ENCODE assay signal across 9 cellular contexts in the genomic region with DNA sequence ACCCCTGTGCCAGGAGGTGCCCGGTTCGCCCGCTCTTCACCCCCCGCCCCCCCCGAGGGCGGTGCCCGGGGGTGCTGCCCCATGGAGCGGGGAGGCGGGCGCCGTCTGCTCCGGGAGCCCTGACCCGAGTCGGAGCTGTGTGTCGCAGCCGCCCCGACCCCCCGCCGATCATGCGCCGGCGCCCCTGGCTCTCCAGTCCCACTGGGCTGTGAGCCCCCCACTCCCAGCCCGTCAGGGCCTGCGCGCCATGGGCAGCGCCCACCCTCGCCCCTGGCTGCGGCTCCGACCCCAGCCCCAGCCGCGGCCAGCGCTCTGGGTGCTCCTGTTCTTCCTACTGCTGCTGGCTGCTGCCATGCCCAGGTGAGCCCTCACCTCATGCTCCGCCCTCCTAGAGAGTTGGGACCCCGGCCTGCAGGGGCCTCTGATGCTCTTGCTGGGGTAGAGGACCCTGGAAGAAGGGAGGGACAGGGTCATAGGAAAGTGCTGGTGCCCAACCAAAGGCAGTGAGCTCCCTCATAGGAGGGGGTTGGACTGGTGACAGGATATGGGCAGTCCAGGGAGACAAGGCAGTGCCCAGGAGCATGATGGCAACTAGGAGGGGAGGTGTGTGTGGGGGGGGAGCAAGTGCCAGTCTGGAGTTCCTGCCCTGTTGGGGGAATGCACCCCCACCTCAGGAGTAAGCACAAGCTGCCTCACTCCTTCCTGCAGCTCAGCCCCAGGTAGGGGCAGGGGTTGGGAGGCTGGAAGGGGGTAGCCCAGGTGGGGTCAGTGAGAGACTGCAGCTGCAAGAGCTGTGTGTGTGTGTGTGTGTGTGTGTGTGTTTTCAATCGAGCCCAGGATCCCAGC. TPM values are rescaled to one million over a fixed set of nuclear protein-coding genes. Genes with fewer than 3 reads are reported as not detected.
DNase-seq lines count a peak whose midpoint lies in the region; ATAC-seq and TF ChIP-seq lines count a peak whose summit lies in the region.
"Had no signal": no experiment of that assay in that cellular context is flagged by ENCODE, and none has a peak within 500 bp of the region (broad histone marks: within the 10 kb centered on the region; RNA-seq: fewer than 3 reads in every experiment).

A gene (plus strand): TSS at position 104 of the 846 bp plus-strand sequence. CDS start 144 bp downstream, at position 248.

- H3K4me3 ChIP-seq in mammary epithelial cell (replicated peaks in 1 of 3; ENCODE audit: insufficient read depth in 1 of 3, low read depth in 2 of 3, low read length in 3 of 3) = peak within 1 kb of the TSS; percentile 18 to 51 (median 39)
- H3K4me3 ChIP-seq in sigmoid colon = peak within 1 kb of the TSS in 3 of 4 donors; percentile 14 to 21 (median 20)

- no TSS peak for BruUV-seq in mammary epithelial cell (replicated peaks; lab: Mats Ljungman, UMichigan)

- peak within 1 kb of the TSS; percentile 91 for H3K4me2 ChIP-seq in mammary epithelial cell (ENCODE audit: insufficient read depth, low read depth, low read length)

- no peaks in the 10 kb centered on the region for H3K79me2 ChIP-seq in mammary epithelial cell (ENCODE audit: insufficient read depth, low read length)

- no peak for TF ChIP-seq EP300 in sigmoid colon (IDR thresholded peaks at IDR 0.05)

- peak; percentile 4 for ATAC-seq in HG03135 (IDR thresholded peaks at IDR 0.05; ENCODE audit: unreplicated experiment)

- peak in 2 of 3 experiments; percentile 37 to 38 for DNase-seq in NCI-H1417 (lab: John Stamatoyannopoulos, UW)
- no peak for DNase-seq in NCI-H1417 treated with DMSO at 0.1 percent for 48 hours (lab: John Stamatoyannopoulos, UW)
- no peak for DNase-seq in mammary epithelial cell
- no peak for DNase-seq in sigmoid colon
- DNase-seq in NCI-H345 (lab: John Stamatoyannopoulos, UW) = no peak
- no peak for DNase-seq in NCI-H2171 (lab: John Stamatoyannopoulos, UW)
- DNase-seq in stimulated activated CD4-positive, alpha-beta T cell treated with anti-CD3 and anti-CD28 coated beads, Interleukin-4, amount 100 ng/mL, for 1 hour = no peak

- H3K36me3 ChIP-seq in mammary epithelial cell (ENCODE audit: insufficient read depth, low read length) = no peaks in the 10 kb centered on the region
- H3K36me3 ChIP-seq in sigmoid colon = no peaks in the 10 kb centered on the region

- TF ChIP-seq CTCF in mammary epithelial cell (conservative IDR thresholded peaks at IDR 0.05 in 1 of 2, IDR thresholded peaks at IDR 0.05 in 1 of 2; ENCODE audit: extremely low read depth in 1 of 2, insufficient read depth in 1 of 2, low read depth in 1 of 2, low read length in 2 of 2) (no peak), sigmoid colon (IDR thresholded peaks at IDR 0.05) (no peak)

- dilution Hi-C loops in mammary epithelial cell (cut with HindIII; ENCODE audit: low sequenced_read_pairs) = no loop called here

- H3K4me1 ChIP-seq in mammary epithelial cell (ENCODE audit: insufficient read depth, low read length) = peaks cover 36% of the 10 kb centered on the region
- H3K4me1 ChIP-seq in sigmoid colon = peaks cover 0 to 30% (median 27%) of the 10 kb centered on the region in 4 donors

- no peak for TF ChIP-seq POLR2A in sigmoid colon (IDR thresholded peaks at IDR 0.05)

- CTCF ChIA-PET in mammary epithelial cell (lab: Charles Lee; ENCODE audit: low non-redundant PET) = no interaction called here

- WGBS in mammary epithelial cell (ENCODE audit: low coverage, missing lambda C conversion rate) = 10% methylated on average over 2 of the region's 35 CpGs
- WGBS in sigmoid colon, 2 donors = 11 to 19% methylated on average over 35 of the region's 35 CpGs

- no peak within 1 kb of the TSS for H3K9ac ChIP-seq in mammary epithelial cell (ENCODE audit: insufficient read depth, low read length)

- H3K27ac ChIP-seq in mammary epithelial cell (ENCODE audit: insufficient read depth, low read depth, low read length) = no peak within 1 kb of the TSS
- no peak within 1 kb of the TSS for H3K27ac ChIP-seq in sigmoid colon

- intact Hi-C loops in mammary epithelial cell (cut with micrococcal nuclease) (no loop called here), sigmoid colon (cut with DNase I) (no loop called here)

- H2AFZ ChIP-seq in mammary epithelial cell (ENCODE audit: low read depth, low read length) = peak within 1 kb of the TSS; percentile 64

- H4K20me1 ChIP-seq in mammary epithelial cell (ENCODE audit: insufficient read depth, low read length) = no peaks in the 10 kb centered on the region

- no peaks in the 10 kb centered on the region for H3K27me3 ChIP-seq in mammary epithelial cell (ENCODE audit: insufficient read depth, low read length)
- H3K27me3 ChIP-seq in sigmoid colon = peaks cover 42 to 86% (median 76%) of the 10 kb centered on the region in 3 donors

- H3K9me3 ChIP-seq in mammary epithelial cell (replicated peaks; ENCODE audit: insufficient read depth, low read length) = no peaks in the 10 kb centered on the region
- H3K9me3 ChIP-seq in sigmoid colon = no peaks in the 10 kb centered on the region

- in situ Hi-C loops in mammary epithelial cell (cut with MboI; ENCODE audit: low sequenced_read_pairs in 2 of 2) = no loop called here

RNA-seq across cellular contexts. Expression of the gene that starts here (rescaled TPM):
- total RNA-seq in mammary epithelial cell (under 1 TPM; under 0.01 to 0.45 TPM), sigmoid colon (not detected)
- polyA plus RNA-seq in mammary epithelial cell (0.85 TPM), sigmoid colon (under 1 TPM in 1 of 3 donors, not detected in 2; 0.38 TPM)
- polyA minus RNA-seq in mammary epithelial cell = not detected
- total RNA-seq: fibroblast of villous mesenchyme had no signal

Comparison
In these comparisons a context has a peak if more than half of its experiments do, and no peak if none do; other contexts are left out.
1. DNase-seq: peak in NCI-H1417 (2 of 3); none in NCI-H1417 treated with DMSO at 0.1 percent for 48 hours (single experiment), mammary epithelial cell (single experiment), sigmoid colon (single experiment), NCI-H345 (single experiment), NCI-H2171 (single experiment) and stimulated activated CD4-positive, alpha-beta T cell treated with anti-CD3 and anti-CD28 coated beads, Interleukin-4, amount 100 ng/mL, for 1 hour (single experiment).